Comparison of ENCODE assay signal across 8 cellular contexts in the genomic region with DNA sequence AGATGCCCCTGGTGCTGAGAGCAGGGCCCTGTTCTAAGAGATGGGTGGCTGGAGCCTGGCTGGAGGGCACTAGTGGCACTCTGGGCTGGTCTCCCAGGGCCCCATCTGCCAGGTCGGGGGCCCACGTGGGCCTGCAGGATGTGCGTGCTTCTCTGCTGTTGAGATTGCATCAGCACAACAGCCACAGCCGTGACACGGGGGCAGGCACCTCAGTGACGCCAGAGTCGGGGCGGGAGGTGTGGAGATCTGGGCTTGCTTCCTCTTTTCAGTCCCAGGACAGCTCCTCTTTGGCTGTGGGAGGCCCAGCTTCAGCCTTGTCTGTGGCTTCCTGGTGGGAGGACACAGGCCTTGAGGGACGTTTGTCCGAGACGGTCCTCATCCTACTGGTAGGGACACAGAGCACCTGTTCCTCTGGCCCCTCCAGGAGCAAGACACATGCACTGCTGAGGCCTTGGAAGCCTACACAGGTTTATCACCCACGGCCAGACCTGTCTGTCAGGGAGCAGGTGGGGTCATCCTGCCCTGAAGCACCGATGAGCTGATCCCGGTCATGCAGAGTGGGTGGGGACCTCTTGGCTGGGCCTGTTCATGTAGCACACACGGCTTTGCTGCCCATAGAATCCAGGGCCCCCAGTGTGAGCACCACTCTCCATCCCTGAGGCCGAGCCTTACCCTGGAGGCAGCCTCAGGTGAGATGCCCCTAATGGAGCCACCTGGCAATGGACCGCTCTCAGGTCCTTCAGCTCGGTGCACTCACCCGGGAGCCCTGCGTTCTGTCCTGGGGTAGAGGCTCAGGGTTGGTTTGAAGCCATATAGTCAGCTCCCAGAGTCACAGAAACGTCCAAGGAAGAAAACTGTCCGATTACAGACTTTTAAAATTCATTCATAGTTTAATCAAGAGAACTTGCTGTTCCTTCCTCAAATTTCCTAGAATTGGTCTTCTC. TPM values are rescaled to one million over a fixed set of nuclear protein-coding genes. Genes with fewer than 3 reads are reported as not detected.
DNase-seq lines count a peak whose midpoint lies in the region; ATAC-seq and TF ChIP-seq lines count a peak whose summit lies in the region.
"Not testable (repeated sequence)": the region's sequence is repeated elsewhere in the genome, so short reads cannot be mapped to it uniquely, and the experiment has no call there.

No MANE protein-coding gene starts in this region.

- H3K36me3 Mint-ChIP-seq in activated naive CD4-positive, alpha-beta T cell treated with anti-CD3 and anti-CD28 coated beads, Interleukin-2, amount 10 ng/mL, durations not matched to agents 7 days and 5 days; naive B cell: not testable (repeated sequence)

- not testable (repeated sequence) for H3K9me3 Mint-ChIP-seq in activated naive CD4-positive, alpha-beta T cell treated with anti-CD3 and anti-CD28 coated beads, Interleukin-2, amount 10 ng/mL, durations not matched to agents 7 days and 5 days; naive B cell

- not testable (repeated sequence) for H3K27me3 ChIP-seq in aorta (ENCODE audit: control insufficient read depth in 1 of 2, insufficient read depth in 2 of 2, low read length in 1 of 2)

- not testable (repeated sequence) for H3K4me3 ChIP-seq in aorta (ENCODE audit: low read length in 2 of 2)

- H3K4me3 Mint-ChIP-seq in activated naive CD4-positive, alpha-beta T cell treated with anti-CD3 and anti-CD28 coated beads, Interleukin-2, amount 10 ng/mL, durations not matched to agents 7 days and 5 days, result not testable (repeated sequence)
- H3K4me3 Mint-ChIP-seq in naive B cell, result peak overlapping the region in 1 of 8 donors; percentile 83

- not testable (repeated sequence) for H3K27me3 Mint-ChIP-seq in activated naive CD4-positive, alpha-beta T cell treated with anti-CD3 and anti-CD28 coated beads, Interleukin-2, amount 10 ng/mL, durations not matched to agents 7 days and 5 days; naive B cell

- ATAC-seq in naive B cell (ENCODE audit: low read depth in 2 of 2) (peak; percentile 91 to 93), aorta (ENCODE audit: low FRiP score) (peak; percentile 77)

- peak; percentile 18 for TF ChIP-seq POLR2A in GM15510 (IDR thresholded peaks at IDR 0.05; ENCODE audit: borderline replicate concordance, extremely low read depth, insufficient read length)

- H3K27ac Mint-ChIP-seq in activated naive CD4-positive, alpha-beta T cell treated with anti-CD3 and anti-CD28 coated beads, Interleukin-2, amount 10 ng/mL, durations not matched to agents 7 days and 5 days, result peak overlapping the region; percentile 30
- peak overlapping the region in 4 of 6 donors; percentile 88 to 99 (median 93) for H3K27ac Mint-ChIP-seq in naive B cell

- 82% methylated on average over 16 of the region's 22 CpGs; no CpG with 5 or more reads in 1 of the 2 donors for WGBS in aorta, 2 donors

- H3K36me3 ChIP-seq in aorta (ENCODE audit: control insufficient read depth in 1 of 2, insufficient read depth in 2 of 2, low read length in 1 of 2), result not testable (repeated sequence)

- CTCF ChIA-PET in activated naive CD4-positive, alpha-beta T cell treated with anti-CD3 and anti-CD28 coated beads, Interleukin-2, amount 10 ng/mL, durations not matched to agents 7 days and 5 days (lab: Charles Lee), result not testable (repeated sequence)

- not testable (repeated sequence) for H3K4me1 Mint-ChIP-seq in activated naive CD4-positive, alpha-beta T cell treated with anti-CD3 and anti-CD28 coated beads, Interleukin-2, amount 10 ng/mL, durations not matched to agents 7 days and 5 days
- peaks cover 0 to 15% (median 7%) of the 10 kb centered on the region in 3 donors for H3K4me1 Mint-ChIP-seq in naive B cell

- DNase-seq in RPMI8226 (peak; percentile 59), globus pallidus (ENCODE audit: low spot score) (peak; percentile 5), aorta (peak; percentile 73 to 82)
- DNase-seq in activated CD4-positive, alpha-beta T cell treated with anti-CD3 and anti-CD28 coated beads for 1 hour, result peak; percentile 40
- DNase-seq in activated naive CD4-positive, alpha-beta T cell treated with anti-CD3 and anti-CD28 coated beads, Interleukin-2, amount 10 ng/mL, durations not matched to agents 7 days and 5 days, result peak; percentile 92
- not testable (repeated sequence) for DNase-seq in naive B cell
- DNase-seq in stimulated activated CD4-positive, alpha-beta T cell treated with anti-CD3 and anti-CD28 coated beads, Interleukin-4, amount 100 ng/mL, for 4 hours, result peak; percentile 54 to 76

- not testable (repeated sequence) for H3K9me3 ChIP-seq in aorta (ENCODE audit: control insufficient read depth, low read length)

- not testable (repeated sequence) for H3K27ac ChIP-seq in aorta (ENCODE audit: low read depth in 1 of 2, low read length in 2 of 2)

- intact Hi-C loops in aorta (cut with DNase I), result not testable (repeated sequence)

- not testable (repeated sequence) for H3K4me1 ChIP-seq in aorta (ENCODE audit: control insufficient read depth in 1 of 2, insufficient read depth in 2 of 2, low read length in 2 of 2)

RNA-seq across cellular contexts. Expression of gene ICOSLG, which starts 44.3 kb away (rescaled TPM):
- 10 to 100 TPM in 4 of 6 donors, 1 to 10 TPM in 2; 5.1 to 33.1 (median 13.9) TPM for polyA plus RNA-seq in naive B cell (ENCODE audit: low read depth in 6 of 6)
- 1 to 10 TPM; 3.1 to 3.9 TPM for total RNA-seq in aorta
- under 1 TPM; 0.56 to 0.63 TPM for polyA plus RNA-seq in aorta
